ENCODE assay signal across 1 cellular context in the genomic region with DNA sequence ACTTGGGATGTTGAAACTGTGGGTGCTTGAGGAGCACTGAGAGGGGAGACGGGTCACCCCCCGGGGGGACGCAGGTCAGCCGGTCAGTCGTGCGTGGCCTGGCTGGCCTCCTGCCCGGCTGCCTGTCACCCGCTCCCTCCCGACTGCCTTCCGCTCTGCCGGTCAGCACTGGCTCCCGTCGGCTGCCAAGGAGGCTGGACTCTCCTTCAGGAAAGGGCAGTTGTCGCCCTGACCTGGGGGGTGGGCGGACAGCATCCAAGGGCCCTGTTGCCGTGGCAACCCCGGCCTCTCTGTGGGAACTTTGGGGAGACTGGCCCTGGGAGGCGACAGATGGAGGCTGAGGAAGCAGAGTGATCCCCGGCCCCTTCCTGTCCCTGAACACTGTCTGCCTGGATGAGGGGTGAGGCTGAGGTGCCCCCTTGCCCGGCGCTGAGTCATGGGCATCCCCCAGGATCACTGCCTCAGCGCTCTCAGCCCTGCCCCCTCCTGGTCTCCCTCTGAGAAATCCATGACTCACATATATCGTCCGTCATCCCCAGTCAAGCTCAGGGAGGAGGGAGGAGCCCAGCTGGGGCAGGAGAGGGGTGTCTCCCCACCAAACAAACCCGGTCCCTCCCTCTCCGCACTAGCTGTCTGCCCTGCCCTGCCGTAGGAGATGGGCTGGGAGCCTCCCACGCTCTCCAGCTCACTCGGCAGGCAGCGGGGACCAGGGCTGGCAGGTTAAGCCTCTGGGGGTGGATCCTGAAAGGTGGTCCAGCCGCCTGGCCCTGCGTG.
TF ChIP-seq lines count a peak whose summit lies in the region.

A gene (plus strand): TSS at position 623 of the 774 bp plus-strand sequence. CDS start 21,658 bp downstream, outside the sequence.

TF ChIP-seq in HepG2, 621 proteins besides CTCF, POLR2A, EP300 and RAD21 (continued from another document):
- TF ChIP-seq, protein P1, sequence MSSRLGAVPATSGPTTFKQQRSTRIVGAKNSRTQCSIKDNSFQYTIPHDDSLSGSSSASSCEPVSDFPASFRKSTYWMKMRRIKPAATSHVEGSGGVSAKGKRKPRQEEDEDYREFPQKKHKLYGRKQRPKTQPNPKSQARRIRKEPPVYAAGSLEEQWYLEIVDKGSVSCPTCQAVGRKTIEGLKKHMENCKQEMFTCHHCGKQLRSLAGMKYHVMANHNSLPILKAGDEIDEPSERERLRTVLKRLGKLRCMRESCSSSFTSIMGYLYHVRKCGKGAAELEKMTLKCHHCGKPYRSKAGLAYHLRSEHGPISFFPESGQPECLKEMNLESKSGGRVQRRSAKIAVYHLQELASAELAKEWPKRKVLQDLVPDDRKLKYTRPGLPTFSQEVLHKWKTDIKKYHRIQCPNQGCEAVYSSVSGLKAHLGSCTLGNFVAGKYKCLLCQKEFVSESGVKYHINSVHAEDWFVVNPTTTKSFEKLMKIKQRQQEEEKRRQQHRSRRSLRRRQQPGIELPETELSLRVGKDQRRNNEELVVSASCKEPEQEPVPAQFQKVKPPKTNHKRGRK (CRISPR knock-in tag; IDR thresholded peaks at IDR 0.05) = no peak
- TF ChIP-seq POLR2AphosphoS2 (IDR thresholded peaks at IDR 0.05; ENCODE audit: low read depth, low read length) (no peak), MATR3 (CRISPR knock-in tag; IDR thresholded peaks at IDR 0.05) (0 out of 2 replicates have a peak, but pooled peaks have one; percentile 36), ZNF263 (CRISPR knock-in tag; IDR thresholded peaks at IDR 0.05) (peak; percentile 99), GATAD1 (CRISPR knock-in tag; IDR thresholded peaks at IDR 0.05) (0 out of 2 replicates have a peak, but pooled peaks have one; percentile 17), ZNF550 (CRISPR knock-in tag; IDR thresholded peaks at IDR 0.05; ENCODE audit: borderline replicate concordance) (no peak), ZNF17 (CRISPR knock-in tag; IDR thresholded peaks at IDR 0.05) (no peak), LCORL (IDR thresholded peaks at IDR 0.05) (no peak), LCORL (CRISPR knock-in tag; IDR thresholded peaks at IDR 0.05) (no peak), ATF1 (CRISPR knock-in tag; IDR thresholded peaks at IDR 0.05) (no peak), HNRNPLL (IDR thresholded peaks at IDR 0.05; ENCODE audit: low read depth, low read length, poor library complexity, severe bottlenecking) (peak; percentile 28), ZSCAN20 (CRISPR knock-in tag; IDR thresholded peaks at IDR 0.05; ENCODE audit: borderline replicate concordance) (no peak), ZNF253 (CRISPR knock-in tag; IDR thresholded peaks at IDR 0.05; ENCODE audit: borderline replicate concordance) (no peak), FOSL1 (CRISPR knock-in tag; IDR thresholded peaks at IDR 0.05; ENCODE audit: borderline replicate concordance) (no peak), SOX5 (CRISPR knock-in tag; IDR thresholded peaks at IDR 0.05; ENCODE audit: borderline replicate concordance) (no peak), FIP1L1 (IDR thresholded peaks at IDR 0.05; ENCODE audit: borderline replicate concordance, insufficient read depth, low read depth, low read length) (no peak), NFE2 (CRISPR knock-in tag; IDR thresholded peaks at IDR 0.05) (peak; percentile 61; the same call in 1 of the 2 replicates), SP5 (CRISPR knock-in tag; IDR thresholded peaks at IDR 0.05; ENCODE audit: borderline replicate concordance, low read depth) (no peak), ZFP41 (CRISPR knock-in tag; IDR thresholded peaks at IDR 0.05; ENCODE audit: borderline replicate concordance) (no peak), ZNF432 (CRISPR knock-in tag; IDR thresholded peaks at IDR 0.05; ENCODE audit: borderline replicate concordance) (no peak), ZNF510 (CRISPR knock-in tag; IDR thresholded peaks at IDR 0.05; ENCODE audit: low read depth) (no peak)
- TF ChIP-seq, protein P2, sequence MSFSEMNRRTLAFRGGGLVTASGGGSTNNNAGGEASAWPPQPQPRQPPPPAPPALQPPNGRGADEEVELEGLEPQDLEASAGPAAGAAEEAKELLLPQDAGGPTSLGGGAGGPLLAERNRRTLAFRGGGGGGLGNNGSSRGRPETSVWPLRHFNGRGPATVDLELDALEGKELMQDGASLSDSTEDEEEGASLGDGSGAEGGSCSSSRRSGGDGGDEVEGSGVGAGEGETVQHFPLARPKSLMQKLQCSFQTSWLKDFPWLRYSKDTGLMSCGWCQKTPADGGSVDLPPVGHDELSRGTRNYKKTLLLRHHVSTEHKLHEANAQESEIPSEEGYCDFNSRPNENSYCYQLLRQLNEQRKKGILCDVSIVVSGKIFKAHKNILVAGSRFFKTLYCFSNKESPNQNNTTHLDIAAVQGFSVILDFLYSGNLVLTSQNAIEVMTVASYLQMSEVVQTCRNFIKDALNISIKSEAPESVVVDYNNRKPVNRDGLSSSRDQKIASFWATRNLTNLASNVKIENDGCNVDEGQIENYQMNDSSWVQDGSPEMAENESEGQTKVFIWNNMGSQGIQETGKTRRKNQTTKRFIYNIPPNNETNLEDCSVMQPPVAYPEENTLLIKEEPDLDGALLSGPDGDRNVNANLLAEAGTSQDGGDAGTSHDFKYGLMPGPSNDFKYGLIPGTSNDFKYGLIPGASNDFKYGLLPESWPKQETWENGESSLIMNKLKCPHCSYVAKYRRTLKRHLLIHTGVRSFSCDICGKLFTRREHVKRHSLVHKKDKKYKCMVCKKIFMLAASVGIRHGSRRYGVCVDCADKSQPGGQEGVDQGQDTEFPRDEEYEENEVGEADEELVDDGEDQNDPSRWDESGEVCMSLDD (CRISPR knock-in tag; IDR thresholded peaks at IDR 0.05; ENCODE audit: borderline replicate concordance) = no peak
- TF ChIP-seq, protein P3, sequence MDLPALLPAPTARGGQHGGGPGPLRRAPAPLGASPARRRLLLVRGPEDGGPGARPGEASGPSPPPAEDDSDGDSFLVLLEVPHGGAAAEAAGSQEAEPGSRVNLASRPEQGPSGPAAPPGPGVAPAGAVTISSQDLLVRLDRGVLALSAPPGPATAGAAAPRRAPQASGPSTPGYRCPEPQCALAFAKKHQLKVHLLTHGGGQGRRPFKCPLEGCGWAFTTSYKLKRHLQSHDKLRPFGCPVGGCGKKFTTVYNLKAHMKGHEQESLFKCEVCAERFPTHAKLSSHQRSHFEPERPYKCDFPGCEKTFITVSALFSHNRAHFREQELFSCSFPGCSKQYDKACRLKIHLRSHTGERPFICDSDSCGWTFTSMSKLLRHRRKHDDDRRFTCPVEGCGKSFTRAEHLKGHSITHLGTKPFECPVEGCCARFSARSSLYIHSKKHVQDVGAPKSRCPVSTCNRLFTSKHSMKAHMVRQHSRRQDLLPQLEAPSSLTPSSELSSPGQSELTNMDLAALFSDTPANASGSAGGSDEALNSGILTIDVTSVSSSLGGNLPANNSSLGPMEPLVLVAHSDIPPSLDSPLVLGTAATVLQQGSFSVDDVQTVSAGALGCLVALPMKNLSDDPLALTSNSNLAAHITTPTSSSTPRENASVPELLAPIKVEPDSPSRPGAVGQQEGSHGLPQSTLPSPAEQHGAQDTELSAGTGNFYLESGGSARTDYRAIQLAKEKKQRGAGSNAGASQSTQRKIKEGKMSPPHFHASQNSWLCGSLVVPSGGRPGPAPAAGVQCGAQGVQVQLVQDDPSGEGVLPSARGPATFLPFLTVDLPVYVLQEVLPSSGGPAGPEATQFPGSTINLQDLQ (CRISPR knock-in tag; IDR thresholded peaks at IDR 0.05) = no peak
